Comparison of ENCODE assay signal across 16 cellular contexts in genomic region chr3:118110196-118110595, GRCh38.
DNase-seq lines count a peak whose midpoint lies in the region; ATAC-seq, FAIRE-seq and TF ChIP-seq lines count a peak whose summit lies in the region.
"Had no signal": no experiment of that assay in that cellular context is flagged by ENCODE, and none has a peak within 500 bp of the region (broad histone marks: within the 10 kb centered on the region; RNA-seq: fewer than 3 reads in every experiment).

No MANE protein-coding gene starts in this region.

- POLR2A ChIA-PET in H1 (lab: Charles Lee; ENCODE audit: partially characterized antibody): no interaction called here

- no peaks in the 10 kb centered on the region for H3K36me3 ChIP-seq in H1 (ENCODE audit: control insufficient read depth in 2 of 4, insufficient read depth in 4 of 4, low read length in 3 of 4)
- no peaks in the 10 kb centered on the region for H3K36me3 ChIP-seq in smooth muscle cell (ENCODE audit: low read depth)
- H3K36me3 ChIP-seq in mesendoderm (ENCODE audit: control insufficient read depth, insufficient read depth, low read length): no peaks in the 10 kb centered on the region

- no peak overlapping the region for H4K5ac ChIP-seq in H1 (ENCODE audit: insufficient read length, low read depth, low read length)
- H4K5ac ChIP-seq in mesendoderm (ENCODE audit: low read length): no peak overlapping the region

- H3K18ac ChIP-seq in H1 (ENCODE audit: extremely low read depth, low read length) (no peak overlapping the region), mesendoderm (ENCODE audit: low read length) (no peak overlapping the region)

- no peaks in the 10 kb centered on the region for H3K23me2 ChIP-seq in H1 (ENCODE audit: low read depth, low read length)

- peak overlapping the region; percentile 71; the same call in 1 of the 2 replicates for H2BK12ac ChIP-seq in H1 (ENCODE audit: low read depth, low read length)

- no peak for TF ChIP-seq POLR2A in H1 (IDR thresholded peaks at IDR 0.05; ENCODE audit: control extremely low read depth in 1 of 2, low read depth in 2 of 2, low read length in 2 of 2)

- no peak overlapping the region for H4K91ac ChIP-seq in H1 (replicated peaks; ENCODE audit: insufficient read length, low read length)

- no peak overlapping the region for H3K14ac ChIP-seq in H1 (ENCODE audit: insufficient read length)

- peak overlapping the region; percentile 100 for H2AFZ ChIP-seq in H1 (ENCODE audit: low read length)
- no peak overlapping the region for H2AFZ ChIP-seq in smooth muscle cell (ENCODE audit: low read depth)
- H2AFZ ChIP-seq: PC-9 had no signal

- H3K56ac ChIP-seq in H1 (replicated peaks; ENCODE audit: insufficient read length, low read depth, low read length) (no peak overlapping the region), mesendoderm (ENCODE audit: low read length) (no peak overlapping the region)

- H3F3A ChIP-seq in smooth muscle cell (ENCODE audit: low read depth): no peaks in the 10 kb centered on the region

- no peak overlapping the region for H3K23ac ChIP-seq in H1 (ENCODE audit: insufficient read length)
- no peak overlapping the region for H3K23ac ChIP-seq in mesendoderm (ENCODE audit: low read length)

- H2BK15ac ChIP-seq in H1 (ENCODE audit: low read length): no peak overlapping the region
- H2BK15ac ChIP-seq in mesendoderm (replicated peaks; ENCODE audit: low read depth): no peak overlapping the region

- H3K4me3 ChIP-seq in H1 (ENCODE audit: extremely low read depth in 1 of 4, insufficient read depth in 2 of 4, low read depth in 3 of 4, low read length in 4 of 4) (no peak overlapping the region), smooth muscle cell (no peak overlapping the region), mesendoderm (ENCODE audit: low read length) (no peak overlapping the region)
- H3K4me3 ChIP-seq: PC-9 had no signal

- H4K8ac ChIP-seq in H1 (ENCODE audit: extremely low read depth, insufficient read depth, low read length): no peak overlapping the region
- no peak overlapping the region for H4K8ac ChIP-seq in mesendoderm (ENCODE audit: low read depth, low read length)

- H3K4me1 ChIP-seq in H1 (replicated peaks in 1 of 4; ENCODE audit: control insufficient read depth in 3 of 4, insufficient read depth in 4 of 4, low read length in 3 of 4): peaks cover 0 to 7% (median 4%) of the 10 kb centered on the region in 4 experiments; a peak in 3 of 7 replicates
- peaks cover 11% of the 10 kb centered on the region for H3K4me1 ChIP-seq in smooth muscle cell (ENCODE audit: low read depth)
- no peaks in the 10 kb centered on the region for H3K4me1 ChIP-seq in mesendoderm (ENCODE audit: control insufficient read depth, low read depth, low read length)
- H3K4me1 ChIP-seq: Caco-2 had no signal

- H3K27me3 ChIP-seq in H1 (replicated peaks in 1 of 4; ENCODE audit: control insufficient read depth in 3 of 4, extremely low read depth in 1 of 4, insufficient read depth in 3 of 4, low read length in 3 of 4): no peaks in the 10 kb centered on the region
- H3K27me3 ChIP-seq in smooth muscle cell (ENCODE audit: low read depth): no peaks in the 10 kb centered on the region
- H3K27me3 ChIP-seq in mesendoderm (ENCODE audit: insufficient read depth, low read length, poor library complexity): no peaks in the 10 kb centered on the region

- H3K9me3 ChIP-seq in H1 (ENCODE audit: insufficient read depth in 2 of 2, low read depth in 1 of 2, low read length in 1 of 2) (no peaks in the 10 kb centered on the region), smooth muscle cell (replicated peaks; ENCODE audit: low read depth) (no peaks in the 10 kb centered on the region)
- H3K9me3 ChIP-seq: Caco-2, SK-N-SH had no signal

- FAIRE-seq in RCC 7860 (lab: Jason Lieb, UNC) (no peak), H1 (lab: Jason Lieb, UNC) (no peak)

- H3K27ac ChIP-seq in H1 (ENCODE audit: low read depth, low read length) (no peak overlapping the region), smooth muscle cell (ENCODE audit: low read depth) (peak overlapping the region; percentile 96), mesendoderm (ENCODE audit: low read depth, low read length) (no peak overlapping the region)
- H3K27ac ChIP-seq: PC-9 had no signal

- no peak overlapping the region for H2BK20ac ChIP-seq in H1 (ENCODE audit: low read length)

- H2AK5ac ChIP-seq in H1 (ENCODE audit: low read depth, low read length) (no peak overlapping the region), mesendoderm (ENCODE audit: low read length) (no peak overlapping the region)

- no peak overlapping the region for H3K4ac ChIP-seq in H1 (replicated peaks; ENCODE audit: insufficient read length, low read depth, low read length)
- H3K4ac ChIP-seq in mesendoderm (ENCODE audit: low read depth, low read length): no peak overlapping the region

- no peak overlapping the region for H2BK5ac ChIP-seq in H1 (ENCODE audit: low read depth, low read length)
- H2BK5ac ChIP-seq in mesendoderm (ENCODE audit: low read length): no peak overlapping the region

- H3K79me1 ChIP-seq in H1 (ENCODE audit: low read depth, low read length): no peaks in the 10 kb centered on the region
- no peaks in the 10 kb centered on the region for H3K79me1 ChIP-seq in mesendoderm (ENCODE audit: low read length)

- H3K9ac ChIP-seq in H1 (replicated peaks in 1 of 4; ENCODE audit: extremely low read depth in 1 of 4, low read depth in 3 of 4, low read length in 3 of 4) (no peak overlapping the region), smooth muscle cell (ENCODE audit: low read depth) (peak overlapping the region; percentile 78), mesendoderm (ENCODE audit: low read length) (no peak overlapping the region)
- H3K9ac ChIP-seq: SK-N-SH had no signal

- 80% methylated on average over 6 of the region's 6 CpGs; no CpG with 5 or more reads in 1 of the 2 experiments for WGBS in H1 (ENCODE audit: extremely low coverage in 1 of 2, insufficient coverage in 1 of 2, insufficient read length in 1 of 2, insufficient replicate concordance in 2 of 2, low coverage in 1 of 2, low lambda C conversion rate in 2 of 2, missing lambda C conversion rate in 1 of 2), 2 experiments
- WGBS in smooth muscle cell (ENCODE audit: low lambda C conversion rate): 29% methylated on average over 6 of the region's 6 CpGs
- WGBS in mesendoderm (ENCODE audit: extremely low coverage, insufficient coverage, low lambda C conversion rate): no CpG with 5 or more reads among the region's 6 CpGs

- peak; percentile 32 for DNase-seq in HPDE6-E6E7 (ENCODE audit: extremely low spot score)
- peak; percentile 68 for DNase-seq in RCC 7860 (ENCODE audit: low spot score)
- DNase-seq in H1 (ENCODE audit: low read depth in 1 of 2, low spot score in 2 of 2): no peak
- DNase-seq in smooth muscle cell (lab: John Stamatoyannopoulos, UW; ENCODE audit: unreplicated experiment): no peak
- DNase-seq in mesendoderm: no peak
- no peak for DNase-seq in NCI-H526 (lab: John Stamatoyannopoulos, UW)
- DNase-seq: Caco-2; CD4-positive, CD25-positive, alpha-beta regulatory T cell; NCI-H1105 treated with DMSO at 0.1 percent for 48 hours; NCI-H187 treated with DMSO at 0.1 percent for 48 hours; NCI-H69; PC-9; SHP77; SK-N-SH; T-helper 1 cell had no signal

- H3K4me2 ChIP-seq in H1 (ENCODE audit: insufficient read depth in 1 of 2, low read depth in 2 of 2, low read length in 2 of 2) (no peak overlapping the region), smooth muscle cell (peak overlapping the region; percentile 69), mesendoderm (ENCODE audit: low read length) (no peak overlapping the region)
- H3K4me2 ChIP-seq: PC-9, SK-N-SH had no signal

- TF ChIP-seq CTCF in H1 (IDR thresholded peaks at IDR 0.05; ENCODE audit: control extremely low read depth in 1 of 3, insufficient read depth in 1 of 3, low read depth in 1 of 3, low read length in 3 of 3): no peak
- no peak for TF ChIP-seq CTCF in smooth muscle cell (IDR thresholded peaks at IDR 0.05; ENCODE audit: borderline replicate concordance, insufficient read depth, poor library complexity, severe bottlenecking)

- H3K79me2 ChIP-seq in H1 (ENCODE audit: control insufficient read depth in 1 of 2, insufficient read depth in 2 of 2, low read length in 2 of 2): no peaks in the 10 kb centered on the region
- H3K79me2 ChIP-seq in smooth muscle cell (ENCODE audit: low read depth): no peaks in the 10 kb centered on the region
- no peaks in the 10 kb centered on the region for H3K79me2 ChIP-seq in mesendoderm (ENCODE audit: control insufficient read depth, insufficient read depth, low read length)

- CTCF ChIA-PET in H1 (lab: Charles Lee; ENCODE audit: partially characterized antibody): no interaction called here

- TF ChIP-seq EP300 in H1 (IDR thresholded peaks at IDR 0.05; ENCODE audit: borderline replicate concordance in 1 of 2, low read depth in 2 of 2, low read length in 2 of 2): no peak

- H2BK120ac ChIP-seq in H1 (replicated peaks; ENCODE audit: low read depth, low read length) (no peak overlapping the region), mesendoderm (ENCODE audit: low read depth, low read length) (no peak overlapping the region)

- ATAC-seq in GM19023 (IDR thresholded peaks at IDR 0.05; ENCODE audit: unreplicated experiment): no peak

- no peak for TF ChIP-seq RAD21 in H1 (IDR thresholded peaks at IDR 0.05 in 1 of 2, conservative IDR thresholded peaks at IDR 0.05 in 1 of 2; ENCODE audit: low read depth in 2 of 2, low read length in 2 of 2)

- H4K20me1 ChIP-seq in H1 (replicated peaks in 1 of 2; ENCODE audit: control insufficient read depth in 1 of 2, insufficient read depth in 2 of 2, low read length in 2 of 2): no peaks in the 10 kb centered on the region
- no peaks in the 10 kb centered on the region for H4K20me1 ChIP-seq in smooth muscle cell (ENCODE audit: low read depth)

TF ChIP-seq in H1, 55 proteins besides CTCF, POLR2A, EP300 and RAD21 (continues in another document):
- TF ChIP-seq NANOG (IDR thresholded peaks at IDR 0.05; ENCODE audit: insufficient read depth, low read depth, low read length, poor library complexity, severe bottlenecking) (no peak), GABPA (IDR thresholded peaks at IDR 0.05; ENCODE audit: borderline replicate concordance, insufficient read depth, low read length) (no peak), USF2 (IDR thresholded peaks at IDR 0.05; ENCODE audit: low read length) (no peak), TAF1 (IDR thresholded peaks at IDR 0.05; ENCODE audit: low read depth, low read length) (no peak), SP4 (IDR thresholded peaks at IDR 0.05; ENCODE audit: low read length) (no peak), KDM5A (IDR thresholded peaks at IDR 0.05; ENCODE audit: low read length) (no peak), TBP (IDR thresholded peaks at IDR 0.05; ENCODE audit: low read depth, low read length) (no peak), RBBP5 (IDR thresholded peaks at IDR 0.05; ENCODE audit: borderline replicate concordance, low read depth, low read length) (no peak), GTF2F1 (IDR thresholded peaks at IDR 0.05; ENCODE audit: borderline replicate concordance, low read depth, low read length) (no peak)

Comparison
In these comparisons a context has a peak if more than half of its experiments do, and no peak if none do; other contexts are left out.
1. DNase-seq: peak in HPDE6-E6E7 (single experiment) and RCC 7860 (single experiment); none in H1 (0 of 2), smooth muscle cell (single experiment), mesendoderm (single experiment) and NCI-H526 (0 of 2).